Comparison of ENCODE assay signal across 8 cellular contexts in genomic region chr2:37344453-37345361, GRCh38. TPM values are rescaled to one million over a fixed set of nuclear protein-coding genes. Genes with fewer than 3 reads are reported as not detected.
A peak's percentile ranks its signal among the peaks of the same experiment; 100 is the strongest.
DNase-seq lines count a peak whose midpoint lies in the region; ATAC-seq and TF ChIP-seq lines count a peak whose summit lies in the region.

TSS of gene QPCT (plus strand) at chr2:37344630. CDS start at chr2:37344732, 102 bp downstream.

- peak; percentile 66 for ATAC-seq in GM21515 (IDR thresholded peaks at IDR 0.05; ENCODE audit: unreplicated experiment)
- ATAC-seq in aorta (ENCODE audit: low FRiP score): peak; percentile 80

- 1 to 2% methylated on average over 55 to 73 of the region's 73 CpGs for WGBS in aorta, 2 donors

- H3K9me3 ChIP-seq in OCI-LY1 (ENCODE audit: low read length) (no peaks in the 10 kb centered on the region), parathyroid adenoma (ENCODE audit: control insufficient read depth, low read length) (no peaks in the 10 kb centered on the region), aorta (ENCODE audit: control insufficient read depth, low read length) (no peaks in the 10 kb centered on the region)

- H3K79me2 ChIP-seq in OCI-LY1 (ENCODE audit: insufficient read depth, low read length): no peaks in the 10 kb centered on the region
- H3K79me2 ChIP-seq in parathyroid adenoma: no peaks in the 10 kb centered on the region

- H3K9me2 ChIP-seq in OCI-LY1 (ENCODE audit: low read depth, low read length): no peaks in the 10 kb centered on the region

- no peak within 1 kb of the TSS for H2AFZ ChIP-seq in OCI-LY1 (ENCODE audit: low read length)
- H2AFZ ChIP-seq in parathyroid adenoma: peak within 1 kb of the TSS; percentile 84

- TF ChIP-seq CTCF in OCI-LY1 (IDR thresholded peaks at IDR 0.05; ENCODE audit: low read length): no peak
- TF ChIP-seq CTCF in parathyroid adenoma (IDR thresholded peaks at IDR 0.05): no peak

- DNase-seq in AG20443 (ENCODE audit: low spot score) (peak; percentile 78), glomerular endothelial cell (ENCODE audit: extremely low read depth, low read depth, low spot score) (no peak), aorta (peak; percentile 81 to 85), NCI-H1105 (lab: John Stamatoyannopoulos, UW) (no peak)
- DNase-seq in activated effector memory CD4-positive, alpha-beta T cell treated with anti-CD3 and anti-CD28 coated beads, Interleukin-2, amount 50 U/mL, for 16 hours: peak; percentile 86

- H3K27me3 ChIP-seq in OCI-LY1 (ENCODE audit: insufficient read depth, low read length) (peaks cover 5% of the 10 kb centered on the region; the same call in 1 of the 2 replicates), parathyroid adenoma (ENCODE audit: control insufficient read depth, insufficient read depth, low read length) (no peaks in the 10 kb centered on the region), aorta (ENCODE audit: control insufficient read depth in 1 of 2, insufficient read depth in 2 of 2, low read length in 1 of 2) (no peaks in the 10 kb centered on the region)

- peak within 1 kb of the TSS; percentile 50; the same call in 1 of the 2 replicates for H3K9ac ChIP-seq in OCI-LY1 (ENCODE audit: low read length)
- H3K9ac ChIP-seq in parathyroid adenoma: no peak within 1 kb of the TSS

- H3K27ac ChIP-seq in OCI-LY1 (ENCODE audit: low read depth, low read length, poor library complexity, severe bottlenecking) (peak within 1 kb of the TSS; percentile 46), parathyroid adenoma (no peak within 1 kb of the TSS), aorta (ENCODE audit: low read depth in 1 of 2, low read length in 2 of 2) (no peak within 1 kb of the TSS)

- H3K4me3 ChIP-seq in OCI-LY1 (ENCODE audit: low read depth, low read length, poor library complexity, severe bottlenecking) (peak within 1 kb of the TSS; percentile 62), parathyroid adenoma (ENCODE audit: low read depth, low read length) (peak within 1 kb of the TSS; percentile 66), aorta (ENCODE audit: low read length in 2 of 2) (peak within 1 kb of the TSS; percentile 29 to 36)

- H3K4me1 ChIP-seq in OCI-LY1 (ENCODE audit: insufficient read depth, low read length, severe bottlenecking) (peaks cover 63% of the 10 kb centered on the region), parathyroid adenoma (no peaks in the 10 kb centered on the region), aorta (ENCODE audit: control insufficient read depth in 1 of 2, insufficient read depth in 2 of 2, low read length in 2 of 2) (no peaks in the 10 kb centered on the region)

- H3K36me3 ChIP-seq in OCI-LY1 (ENCODE audit: insufficient read depth, low read length) (no peaks in the 10 kb centered on the region; the same call in 1 of the 2 replicates), parathyroid adenoma (ENCODE audit: control insufficient read depth, insufficient read depth, low read length) (no peaks in the 10 kb centered on the region), aorta (ENCODE audit: control insufficient read depth in 1 of 2, insufficient read depth in 2 of 2, low read length in 1 of 2) (no peaks in the 10 kb centered on the region)

- H3F3A ChIP-seq in OCI-LY1 (ENCODE audit: insufficient read depth, low read length): no peaks in the 10 kb centered on the region

- intact Hi-C loops in aorta (cut with DNase I): no loop called here

- H4K20me1 ChIP-seq in OCI-LY1 (ENCODE audit: insufficient read depth, low read length): no peaks in the 10 kb centered on the region

- peak within 1 kb of the TSS; percentile 76 for H3K4me2 ChIP-seq in OCI-LY1 (ENCODE audit: low read length)
- H3K4me2 ChIP-seq in parathyroid adenoma (ENCODE audit: low read length): peak within 1 kb of the TSS; percentile 95

RNA-seq across cellular contexts. Expression of gene QPCT, which starts in this region (rescaled TPM):
- 28.8 and 43.1 TPM in 2 replicates for total RNA-seq in glomerular endothelial cell
- total RNA-seq in aorta: 1 to 10 TPM; 3.8 to 4.0 TPM
- 1 to 10 TPM; 1.9 to 5.5 TPM for polyA plus RNA-seq in aorta

Comparison
In these comparisons a context has a peak if more than half of its experiments do, and no peak if none do; other contexts are left out.
1. DNase-seq: peak in AG20443 (single experiment), activated effector memory CD4-positive, alpha-beta T cell treated with anti-CD3 and anti-CD28 coated beads, Interleukin-2, amount 50 U/mL, for 16 hours (single experiment) and aorta (2 of 2); none in glomerular endothelial cell (single experiment) and NCI-H1105 (single experiment).
2. Peak in every context shown above with its lines, with median percentiles within 50 percentile points of each other: H3K4me3 ChIP-seq.